ENCODE assay signal across 14 cellular contexts in genomic region chr18:54151376-54151775, GRCh38.
DNase-seq lines count a peak whose midpoint lies in the region; ATAC-seq, FAIRE-seq and TF ChIP-seq lines count a peak whose summit lies in the region.
"Had no signal": no experiment of that assay in that cellular context is flagged by ENCODE, and none has a peak within 500 bp of the region (broad histone marks: within the 10 kb centered on the region; RNA-seq: fewer than 3 reads in every experiment).

No MANE protein-coding gene starts in this region.

- peaks cover 32% of the 10 kb centered on the region for H3K4me1 ChIP-seq in PC-9 (replicated peaks; ENCODE audit: insufficient read depth)
- peaks cover 0 to 6% of the 10 kb centered on the region in 2 donors for H3K4me1 ChIP-seq in small intestine (ENCODE audit: control insufficient read depth in 2 of 2, insufficient read depth in 1 of 2, low read depth in 1 of 2, low read length in 1 of 2)
- H3K4me1 ChIP-seq in prostate gland (replicated peaks): no peaks in the 10 kb centered on the region

- H3K9me3 ChIP-seq in PC-9 (ENCODE audit: insufficient read depth, low read depth): no peaks in the 10 kb centered on the region
- H3K9me3 ChIP-seq in small intestine (ENCODE audit: control insufficient read depth, low read depth): no peaks in the 10 kb centered on the region
- no peaks in the 10 kb centered on the region for H3K9me3 ChIP-seq in prostate gland

- H3K9me3 Mint-ChIP-seq in activated naive CD8-positive, alpha-beta T cell (ENCODE audit: low read depth): no peaks in the 10 kb centered on the region
- H3K9me3 Mint-ChIP-seq in activated naive CD8-positive, alpha-beta T cell treated with anti-CD3 and anti-CD28 coated beads, Interleukin-2, amount 50 U/mL, for 24 hours: peaks cover 3% of the 10 kb centered on the region
- H3K9me3 Mint-ChIP-seq: CD8-positive, alpha-beta T cell; HFFc6 had no signal

- no peak for ATAC-seq in activated naive CD8-positive, alpha-beta T cell treated with anti-CD3 and anti-CD28 coated beads, Interleukin-2, amount 50 U/mL, for 24 hours
- no peak for ATAC-seq in GM21786 (IDR thresholded peaks at IDR 0.05; ENCODE audit: unreplicated experiment)
- ATAC-seq: CD8-positive, alpha-beta T cell; Panc1 had no signal

- no peaks in the 10 kb centered on the region for H3K79me2 ChIP-seq in PC-9 (ENCODE audit: low read depth)

- no peak overlapping the region for H3K4me2 ChIP-seq in PC-9

- intact Hi-C loops in PC-9 (cut with micrococcal nuclease; ENCODE audit: unreplicated experiment) (loop anchor here (10.0 kb wide), 1 partner anchor 113 kb away; the partner anchor contains the start of gene POLI), prostate gland (cut with DNase I) (no loop called here)

- H3K4me3 ChIP-seq in PC-9 (no peak overlapping the region), small intestine (ENCODE audit: low read depth in 1 of 2, low read length in 2 of 2) (no peak overlapping the region), prostate gland (no peak overlapping the region)

- peak overlapping the region; percentile 78 for H3K27ac Mint-ChIP-seq in activated naive CD8-positive, alpha-beta T cell
- H3K27ac Mint-ChIP-seq in activated naive CD8-positive, alpha-beta T cell treated with anti-CD3 and anti-CD28 coated beads, Interleukin-2, amount 50 U/mL, for 24 hours: no peak overlapping the region
- H3K27ac Mint-ChIP-seq: CD8-positive, alpha-beta T cell had no signal

- H3K27ac ChIP-seq in PC-9 (peak overlapping the region; percentile 89; the same call in 1 of the 2 replicates), epithelial cell of prostate (peak overlapping the region; percentile 96), small intestine (ENCODE audit: low read depth in 1 of 2, low read length in 1 of 2) (no peak overlapping the region), prostate gland (no peak overlapping the region)
- H3K27ac ChIP-seq: HL-60 had no signal

- H3K36me3 ChIP-seq in PC-9 (ENCODE audit: low read depth): 0 out of 2 replicates have a peak, but pooled peaks cover 6% of the 10 kb centered on the region
- H3K36me3 ChIP-seq in small intestine (ENCODE audit: control insufficient read depth in 2 of 2, insufficient read depth in 2 of 2, low read length in 2 of 2): peaks cover 4 to 8% of the 10 kb centered on the region in 2 donors
- H3K36me3 ChIP-seq in prostate gland: no peaks in the 10 kb centered on the region

- no peak for FAIRE-seq in small intestine (lab: Jason Lieb, UNC)

- H3K27me3 ChIP-seq in PC-9 (ENCODE audit: insufficient read depth, low read depth) (no peaks in the 10 kb centered on the region), small intestine (ENCODE audit: control insufficient read depth in 2 of 2, insufficient read depth in 2 of 2, low read length in 2 of 2) (no peaks in the 10 kb centered on the region), prostate gland (replicated peaks; ENCODE audit: insufficient read depth) (no peaks in the 10 kb centered on the region)

- peaks cover 26% of the 10 kb centered on the region for H3K36me3 Mint-ChIP-seq in activated naive CD8-positive, alpha-beta T cell
- H3K36me3 Mint-ChIP-seq in activated naive CD8-positive, alpha-beta T cell treated with anti-CD3 and anti-CD28 coated beads, Interleukin-2, amount 50 U/mL, for 24 hours (ENCODE audit: low read depth): peaks cover 40% of the 10 kb centered on the region

- H3K4me1 Mint-ChIP-seq in activated naive CD8-positive, alpha-beta T cell (ENCODE audit: low read depth): peaks cover 43% of the 10 kb centered on the region
- H3K4me1 Mint-ChIP-seq in activated naive CD8-positive, alpha-beta T cell treated with anti-CD3 and anti-CD28 coated beads, Interleukin-2, amount 50 U/mL, for 24 hours: peaks cover 48% of the 10 kb centered on the region

- no peaks in the 10 kb centered on the region for H3K9me2 ChIP-seq in PC-9 (ENCODE audit: insufficient read depth)

- BruUV-seq in PC-9 (replicated peaks; lab: Mats Ljungman, UMichigan): no TSS peak

- no peak overlapping the region for H3K4me3 Mint-ChIP-seq in activated naive CD8-positive, alpha-beta T cell
- H3K4me3 Mint-ChIP-seq in activated naive CD8-positive, alpha-beta T cell treated with anti-CD3 and anti-CD28 coated beads, Interleukin-2, amount 50 U/mL, for 24 hours: no peak overlapping the region
- H3K4me3 Mint-ChIP-seq: CD8-positive, alpha-beta T cell; HFFc6 had no signal

- 71 to 84% (median 78%) methylated on average over 3 of the region's 3 CpGs for WGBS in small intestine, 3 donors
- 24% methylated on average over 3 of the region's 3 CpGs for WGBS in prostate gland

- POLR2A ChIA-PET in PC-9 (lab: Charles Lee; ENCODE audit: unreplicated experiment): no interaction called here

- no peaks in the 10 kb centered on the region for H3K27me3 Mint-ChIP-seq in activated naive CD8-positive, alpha-beta T cell
- H3K27me3 Mint-ChIP-seq in activated naive CD8-positive, alpha-beta T cell treated with anti-CD3 and anti-CD28 coated beads, Interleukin-2, amount 50 U/mL, for 24 hours: no peaks in the 10 kb centered on the region

- no peak for TF ChIP-seq POLR2A in prostate gland (IDR thresholded peaks at IDR 0.05)

- TF ChIP-seq CTCF in PC-9 (conservative IDR thresholded peaks at IDR 0.05) (no peak), prostate gland (IDR thresholded peaks at IDR 0.05) (no peak)

- peaks cover 31% of the 10 kb centered on the region for H3F3A ChIP-seq in PC-9 (ENCODE audit: insufficient read depth, low read depth)

- no peaks in the 10 kb centered on the region for H4K20me1 ChIP-seq in PC-9 (ENCODE audit: insufficient read depth)

- H2AFZ ChIP-seq in PC-9: no peak overlapping the region

- CTCF ChIA-PET in PC-9 (lab: Charles Lee): no interaction called here

- DNase-seq in activated naive CD8-positive, alpha-beta T cell treated with anti-CD3 and anti-CD28 coated beads, Interleukin-2, amount 50 U/mL, for 24 hours: no peak
- DNase-seq in PC-9: no peak
- DNase-seq in epithelial cell of prostate (ENCODE audit: low read depth, low spot score): no peak
- DNase-seq in small intestine: no peak
- no peak for DNase-seq in prostate gland (ENCODE audit: low spot score)
- DNase-seq: CD8-positive, alpha-beta T cell; HFFc6; NCI-H1048; NCI-H446; Right ventricle myocardium superior had no signal

Comparison
In these comparisons a context has a peak if more than half of its experiments do, and no peak if none do; other contexts are left out.
1. H3K27ac ChIP-seq: peak in PC-9 (single experiment) and epithelial cell of prostate (single experiment); none in small intestine (0 of 2) and prostate gland (0 of 2).